Comparison of ENCODE assay signal across 28 cellular contexts in genomic region chr3:195511136-195511535, GRCh38. TPM values are rescaled to one million over a fixed set of nuclear protein-coding genes. Genes with fewer than 3 reads are reported as not detected.
A peak's percentile ranks its signal among the peaks of the same experiment; 100 is the strongest.
DNase-seq lines count a peak whose midpoint lies in the region; ATAC-seq, FAIRE-seq and TF ChIP-seq lines count a peak whose summit lies in the region.
"Had no signal": no experiment of that assay in that cellular context is flagged by ENCODE, and none has a peak within 500 bp of the region (broad histone marks: within the 10 kb centered on the region; RNA-seq: fewer than 3 reads in every experiment).

No MANE protein-coding gene starts in this region.

- no peaks in the 10 kb centered on the region for H3K4me1 ChIP-seq in hepatocyte (ENCODE audit: insufficient read depth)
- H3K4me1 ChIP-seq in uterus: no peaks in the 10 kb centered on the region
- no peaks in the 10 kb centered on the region for H3K4me1 ChIP-seq in pancreas
- H3K4me1 ChIP-seq: gastroesophageal sphincter, right lobe of liver, upper lobe of right lung had no signal

- H3K4me3 ChIP-seq in hepatocyte (no peak overlapping the region), uterus (no peak overlapping the region), pancreas (no peak overlapping the region)
- H3K4me3 ChIP-seq: gastroesophageal sphincter, K562, MG63, right lobe of liver, upper lobe of right lung had no signal

- H3K27ac Mint-ChIP-seq in activated CD4-positive, alpha-beta T cell treated with anti-CD3 and anti-CD28 coated beads for 36 hours: peak overlapping the region; percentile 2
- peak overlapping the region; percentile 61 for H3K27ac Mint-ChIP-seq in stimulated activated memory B cell treated with anti-CD40 and anti-IgM and Interleukin-4, amounts not matched to agents 10 μg/mL and 1 μg/mL and 100 μg/mL, for 72 hours

- H3K27me3 Mint-ChIP-seq in activated CD4-positive, alpha-beta T cell treated with anti-CD3 and anti-CD28 coated beads for 36 hours: no peaks in the 10 kb centered on the region
- no peaks in the 10 kb centered on the region for H3K27me3 Mint-ChIP-seq in stimulated activated memory B cell treated with anti-CD40 and anti-IgM and Interleukin-4, amounts not matched to agents 10 μg/mL and 1 μg/mL and 100 μg/mL, for 72 hours

- CTCF ChIA-PET in activated CD4-positive, alpha-beta T cell treated with anti-CD3 and anti-CD28 coated beads for 36 hours (lab: Charles Lee): interaction anchor here (1.1 to 2.5 kb wide), 2 partner anchors 238 to 240 kb away, joined by 3 to 7 read pairs; partner anchors contain the start of gene XXYLT1

- no peak overlapping the region for H2AFZ ChIP-seq in hepatocyte

- H3K36me3 ChIP-seq in hepatocyte (replicated peaks; ENCODE audit: insufficient read depth, low read depth): no peaks in the 10 kb centered on the region
- H3K36me3 ChIP-seq in uterus: no peaks in the 10 kb centered on the region
- peaks cover 0 to 9% (median 0%) of the 10 kb centered on the region in 3 donors for H3K36me3 ChIP-seq in pancreas

- intact Hi-C loops in activated CD4-positive, alpha-beta T cell treated with anti-CD3 and anti-CD28 coated beads for 36 hours (cut with DNase I, micrococcal nuclease): no loop called here
- intact Hi-C loops in uterus (cut with DNase I; ENCODE audit: low total_unique reads) (no loop called here), pancreas (cut with DNase I) (no loop called here)

- H3K27me3 ChIP-seq in hepatocyte: no peaks in the 10 kb centered on the region
- H3K27me3 ChIP-seq in uterus: no peaks in the 10 kb centered on the region
- no peaks in the 10 kb centered on the region for H3K27me3 ChIP-seq in pancreas
- H3K27me3 ChIP-seq: brain microvascular endothelial cell, gastroesophageal sphincter, MG63, right lobe of liver, upper lobe of right lung had no signal

- TF ChIP-seq CTCF in hepatocyte (IDR thresholded peaks at IDR 0.05; ENCODE audit: poor library complexity) (no peak), uterus (IDR thresholded peaks at IDR 0.05) (no peak), pancreas (IDR thresholded peaks at IDR 0.05) (no peak)

- no peak for TF ChIP-seq POLR2A in uterus (IDR thresholded peaks at IDR 0.05)

- H3K79me2 ChIP-seq in hepatocyte: no peaks in the 10 kb centered on the region

- no peak for ATAC-seq in activated CD4-positive, alpha-beta T cell treated with anti-CD3 and anti-CD28 coated beads for 36 hours
- ATAC-seq in stimulated activated memory B cell treated with anti-CD40 and anti-IgM and Interleukin-4, amounts not matched to agents 10 μg/mL and 1 μg/mL and 100 μg/mL, for 72 hours: no peak
- no peak for ATAC-seq in pancreas
- ATAC-seq: gastroesophageal sphincter, K562, left lobe of liver, upper lobe of right lung had no signal

- H3K4me3 Mint-ChIP-seq in activated CD4-positive, alpha-beta T cell treated with anti-CD3 and anti-CD28 coated beads for 36 hours: no peak overlapping the region
- H3K4me3 Mint-ChIP-seq in stimulated activated memory B cell treated with anti-CD40 and anti-IgM and Interleukin-4, amounts not matched to agents 10 μg/mL and 1 μg/mL and 100 μg/mL, for 72 hours: no peak overlapping the region
- H3K4me3 Mint-ChIP-seq: activated T-helper 1 cell treated with anti-CD3 and anti-CD28 coated beads, Interleukin-12 subunit alpha, Interleukin-12 subunit beta, Interleukin-2, Interleukin-4 antibody, amounts not matched to agents 30 ng/mL and 10 ng/mL and 1 ng/mL, durations not matched to agents 14 hours and 24 hours and 36 hours had no signal

- H3K27ac ChIP-seq in hepatocyte (no peak overlapping the region), uterus (no peak overlapping the region), caudate nucleus (ENCODE audit: low read depth, low read length) (no peak overlapping the region), pancreas (no peak overlapping the region)
- H3K27ac ChIP-seq: 22Rv1, brain microvascular endothelial cell, gastroesophageal sphincter, right lobe of liver, upper lobe of right lung had no signal

- FAIRE-seq in pancreas (lab: Jason Lieb, UNC): no peak
- FAIRE-seq: HTR-8/SVneo had no signal

- no peak for DNase-seq in activated CD4-positive, alpha-beta T cell treated with anti-CD3 and anti-CD28 coated beads for 36 hours
- DNase-seq in activated CD4-positive, alpha-beta T cell treated with anti-CD3 and anti-CD28 coated beads for 48 hours: no peak
- peak; percentile 17 for DNase-seq in KBM-7
- peak; percentile 0 for DNase-seq in hepatocyte (ENCODE audit: low spot score)
- no peak for DNase-seq in uterus
- no peak for DNase-seq in caudate nucleus (lab: John Stamatoyannopoulos, UW)
- DNase-seq in pancreas: no peak
- DNase-seq: activated CD4-positive, alpha-beta T cell treated with anti-CD3 and anti-CD28 coated beads, Interleukin-2, amount 50 U/mL, for 4 hours; activated CD4-positive, CD25-positive, alpha-beta regulatory T cell; activated naive CD4-positive, alpha-beta T cell treated with Interleukin-2 at 50 U/mL for 16 hours; amygdala; brain microvascular endothelial cell; hypothalamus; MG63; NCI-H2029 treated with DMSO at 0.1 percent for 48 hours; NCI-H524 treated with DMSO at 0.1 percent for 48 hours; right lobe of liver; stimulated activated CD8-positive, alpha-beta memory T cell treated with anti-CD3 and anti-CD28 coated beads, Interleukin-4, amount 100 ng/mL, for 48 hours; substantia nigra; T-helper 1 cell; upper lobe of right lung had no signal

- 94% methylated on average over 6 of the region's 6 CpGs for WGBS in hepatocyte (ENCODE audit: low lambda C conversion rate, missing lambda C conversion rate)
- 95 to 96% methylated on average over 4 to 6 of the region's 6 CpGs for WGBS in pancreas, 2 donors

- in situ Hi-C loops in KBM-7 (cut with MboI; ENCODE audit: low pct_unique_long_range_greater_than_20kb, low sequenced_read_pairs): no loop called here

- no peaks in the 10 kb centered on the region for H3K9me3 Mint-ChIP-seq in activated CD4-positive, alpha-beta T cell treated with anti-CD3 and anti-CD28 coated beads for 36 hours (ENCODE audit: low read depth)
- H3K9me3 Mint-ChIP-seq in stimulated activated memory B cell treated with anti-CD40 and anti-IgM and Interleukin-4, amounts not matched to agents 10 μg/mL and 1 μg/mL and 100 μg/mL, for 72 hours: no peaks in the 10 kb centered on the region
- H3K9me3 Mint-ChIP-seq: activated T-helper 1 cell treated with anti-CD3 and anti-CD28 coated beads, Interleukin-12 subunit alpha, Interleukin-12 subunit beta, Interleukin-2, Interleukin-4 antibody, amounts not matched to agents 30 ng/mL and 10 ng/mL and 1 ng/mL, durations not matched to agents 14 hours and 24 hours and 36 hours had no signal

- peaks cover 46% of the 10 kb centered on the region for H3K4me1 Mint-ChIP-seq in activated CD4-positive, alpha-beta T cell treated with anti-CD3 and anti-CD28 coated beads for 36 hours
- H3K4me1 Mint-ChIP-seq in stimulated activated memory B cell treated with anti-CD40 and anti-IgM and Interleukin-4, amounts not matched to agents 10 μg/mL and 1 μg/mL and 100 μg/mL, for 72 hours: peaks cover 11% of the 10 kb centered on the region

- H3K9me3 ChIP-seq in hepatocyte (ENCODE audit: low read depth): no peaks in the 10 kb centered on the region
- H3K9me3 ChIP-seq in uterus: no peaks in the 10 kb centered on the region
- no peaks in the 10 kb centered on the region for H3K9me3 ChIP-seq in pancreas
- H3K9me3 ChIP-seq: gastroesophageal sphincter, MG63, right lobe of liver, upper lobe of right lung had no signal

- no peaks in the 10 kb centered on the region for H4K20me1 ChIP-seq in hepatocyte (ENCODE audit: insufficient read depth, poor library complexity, severe bottlenecking)

- POLR2A ChIA-PET in activated CD4-positive, alpha-beta T cell treated with anti-CD3 and anti-CD28 coated beads for 36 hours (lab: Charles Lee): no interaction called here

- H3K9me2 ChIP-seq in hepatocyte (replicated peaks; ENCODE audit: insufficient read depth): no peaks in the 10 kb centered on the region

- peaks cover 44% of the 10 kb centered on the region for H3K36me3 Mint-ChIP-seq in activated CD4-positive, alpha-beta T cell treated with anti-CD3 and anti-CD28 coated beads for 36 hours (ENCODE audit: low read depth)
- H3K36me3 Mint-ChIP-seq in stimulated activated memory B cell treated with anti-CD40 and anti-IgM and Interleukin-4, amounts not matched to agents 10 μg/mL and 1 μg/mL and 100 μg/mL, for 72 hours: peaks cover 56% of the 10 kb centered on the region

- no peak overlapping the region for H3K4me2 ChIP-seq in hepatocyte

RNA-seq across cellular contexts. Expression of gene PPP1R2, which starts 32.0 kb away (rescaled TPM):
- total RNA-seq in activated CD4-positive, alpha-beta T cell treated with anti-CD3 and anti-CD28 coated beads for 36 hours: 100 to 1,000 TPM in 1 of 2 experiments, 10 to 100 TPM in 1; 77.0 to 134 TPM
- total RNA-seq in hepatocyte (53.4 and 77.6 TPM in 2 replicates), uterus (100 to 1,000 TPM in 2 of 4 donors, 10 to 100 TPM in 2; 48.2 to 248 (median 106) TPM), pancreas (10 to 100 TPM; 14.7 to 26.0 (median 16.9) TPM)
- polyA plus RNA-seq in hepatocyte (38.1 and 49.1 TPM in 2 replicates), pancreas (10 to 100 TPM in 1 of 2 donors, 1 to 10 TPM in 1; 9.5 to 15.5 TPM)

Comparison
In these comparisons a context has a peak if more than half of its experiments do, and no peak if none do; other contexts are left out.
1. DNase-seq: peak in KBM-7 (single experiment) and hepatocyte (single experiment); none in activated CD4-positive, alpha-beta T cell treated with anti-CD3 and anti-CD28 coated beads for 36 hours (single experiment), activated CD4-positive, alpha-beta T cell treated with anti-CD3 and anti-CD28 coated beads for 48 hours (single experiment), uterus (0 of 2), caudate nucleus (0 of 61) and pancreas (0 of 6).